ENCODE assay signal across 20 cellular contexts in the genomic region with DNA sequence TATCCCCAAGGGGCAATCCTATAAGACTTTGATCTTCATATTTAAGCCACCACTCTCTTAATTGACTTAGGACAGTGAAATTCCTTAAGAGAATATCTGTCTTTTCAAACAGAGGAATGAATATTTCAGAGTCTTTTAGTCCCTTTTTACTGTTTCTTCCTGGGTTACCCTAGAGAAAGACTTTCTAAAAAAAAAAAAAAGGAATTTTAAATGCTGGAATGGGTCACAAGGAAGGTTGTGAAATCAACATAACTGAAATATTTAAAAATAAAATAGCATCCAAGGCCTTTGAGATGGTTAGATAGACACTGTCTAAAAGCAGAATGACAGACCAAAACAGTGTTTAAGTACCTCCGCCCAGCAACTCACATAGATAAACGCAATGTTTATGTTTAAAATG. TPM values are rescaled to one million over a fixed set of nuclear protein-coding genes. Genes with fewer than 3 reads are reported as not detected.
DNase-seq lines count a peak whose midpoint lies in the region; TF ChIP-seq lines count a peak whose summit lies in the region.
"Had no signal": no experiment of that assay in that cellular context is flagged by ENCODE, and none has a peak within 500 bp of the region (broad histone marks: within the 10 kb centered on the region; RNA-seq: fewer than 3 reads in every experiment).

No MANE protein-coding gene starts in this region.

- DNase-seq in AG08395 (ENCODE audit: low spot score) (peak; percentile 20), adipocyte (ENCODE audit: low read depth) (peak; percentile 74), iris pigment epithelial cell (ENCODE audit: low read depth) (peak; percentile 40), smooth muscle cell (lab: John Stamatoyannopoulos, UW; ENCODE audit: unreplicated experiment) (no peak), NCI-H146 treated with DMSO at 0.1 percent for 48 hours (lab: John Stamatoyannopoulos, UW; ENCODE audit: unreplicated experiment) (no peak), dorsolateral prefrontal cortex (no peak), NCI-H1092 treated with DMSO at 0.1 percent for 48 hours (lab: John Stamatoyannopoulos, UW) (no peak), T-helper 1 cell (no peak)
- DNase-seq: activated CD4-positive, alpha-beta T cell treated with anti-CD3 and anti-CD28 coated beads for 36 hours; activated naive CD4-positive, alpha-beta T cell treated with Interleukin-2 at 50 U/mL for 16 hours; brain microvascular endothelial cell; effector CD8-positive, alpha-beta T cell; KG1; NCI-H1436 treated with DMSO at 0.1 percent for 48 hours; NCI-H510A; SHP77 treated with DMSO at 0.1 percent for 48 hours; stimulated activated CD4-positive, alpha-beta T cell treated with anti-CD3 and anti-CD28 coated beads, Interleukin-4, amount 100 ng/mL, for 1 hour; stimulated activated CD8-positive, alpha-beta memory T cell treated with anti-CD3 and anti-CD28 coated beads, Interleukin-4, amount 100 ng/mL, for 48 hours had no signal

- 72% methylated on average over 2 of the region's 2 CpGs for WGBS in smooth muscle cell (ENCODE audit: low lambda C conversion rate)

- no peak overlapping the region for H3K4me2 ChIP-seq in smooth muscle cell

- H3K79me2 ChIP-seq in smooth muscle cell (ENCODE audit: low read depth) = no peaks in the 10 kb centered on the region

- TF ChIP-seq CTCF in smooth muscle cell (IDR thresholded peaks at IDR 0.05; ENCODE audit: borderline replicate concordance, insufficient read depth, poor library complexity, severe bottlenecking) (no peak), dorsolateral prefrontal cortex (IDR thresholded peaks at IDR 0.05 in 54 of 56, conservative IDR thresholded peaks at IDR 0.05 in 2 of 56; ENCODE audit: low read depth in 1 of 56, partially characterized antibody in 56 of 56) (no peak)

- H3K4me3 ChIP-seq in adipocyte (ENCODE audit: low read length) (peak overlapping the region; percentile 57), smooth muscle cell (no peak overlapping the region), dorsolateral prefrontal cortex (no peak overlapping the region)
- H3K4me3 ChIP-seq: lung, right atrium auricular region had no signal

- intact Hi-C loops in dorsolateral prefrontal cortex (cut with DNase I) = no loop called here

- H4K20me1 ChIP-seq in smooth muscle cell (ENCODE audit: low read depth) = no peaks in the 10 kb centered on the region

- peaks cover 27% of the 10 kb centered on the region for H3K4me1 ChIP-seq in adipocyte (ENCODE audit: control insufficient read depth, insufficient read depth, low read length)
- H3K4me1 ChIP-seq in smooth muscle cell (ENCODE audit: low read depth) = peaks cover 12% of the 10 kb centered on the region

- H3K9ac ChIP-seq in adipocyte (ENCODE audit: low read length) (peak overlapping the region; percentile 60), smooth muscle cell (ENCODE audit: low read depth) (no peak overlapping the region)

- H3K36me3 ChIP-seq in adipocyte (ENCODE audit: control insufficient read depth, insufficient read depth, low read length, severe bottlenecking) (no peaks in the 10 kb centered on the region), smooth muscle cell (ENCODE audit: low read depth) (no peaks in the 10 kb centered on the region)
- H3K36me3 ChIP-seq: brain microvascular endothelial cell, right atrium auricular region had no signal

- peaks cover 12% of the 10 kb centered on the region for H3F3A ChIP-seq in smooth muscle cell (ENCODE audit: low read depth)

- H3K9me3 ChIP-seq in adipocyte (ENCODE audit: control insufficient read depth, low read length) (no peaks in the 10 kb centered on the region), smooth muscle cell (replicated peaks; ENCODE audit: low read depth) (no peaks in the 10 kb centered on the region)
- H3K9me3 ChIP-seq: right atrium auricular region had no signal

- no peak overlapping the region for H3K27ac ChIP-seq in smooth muscle cell (ENCODE audit: low read depth)
- peak overlapping the region in 6 of 59 donors; percentile 27 to 45 (median 34) for H3K27ac ChIP-seq in dorsolateral prefrontal cortex
- H3K27ac ChIP-seq: brain microvascular endothelial cell, right atrium auricular region had no signal

- H2AFZ ChIP-seq in smooth muscle cell (ENCODE audit: low read depth) = peak overlapping the region; percentile 55

- H3K27me3 ChIP-seq in adipocyte (replicated peaks; ENCODE audit: control insufficient read depth, insufficient read depth, low read length) (no peaks in the 10 kb centered on the region), smooth muscle cell (ENCODE audit: low read depth) (no peaks in the 10 kb centered on the region), dorsolateral prefrontal cortex (no peaks in the 10 kb centered on the region)
- H3K27me3 ChIP-seq: brain microvascular endothelial cell, right atrium auricular region had no signal

RNA-seq across cellular contexts. Expression of a gene that starts 52.7 kb away (rescaled TPM):
- 58.2 and 59.6 TPM in 2 replicates for total RNA-seq in smooth muscle cell
- 11.9 and 12.2 TPM in 2 replicates for polyA plus RNA-seq in smooth muscle cell
- total RNA-seq in dorsolateral prefrontal cortex = 10 to 100 TPM; 25.9 to 44.5 (median 34.8) TPM

Comparison
In these comparisons a context has a peak if more than half of its experiments do, and no peak if none do; other contexts are left out.
1. DNase-seq: peak in AG08395 (single experiment), adipocyte (single experiment) and iris pigment epithelial cell (single experiment); none in smooth muscle cell (single experiment), NCI-H146 treated with DMSO at 0.1 percent for 48 hours (single experiment), dorsolateral prefrontal cortex (0 of 10), NCI-H1092 treated with DMSO at 0.1 percent for 48 hours (single experiment) and T-helper 1 cell (0 of 5).